In the genomic region with DNA sequence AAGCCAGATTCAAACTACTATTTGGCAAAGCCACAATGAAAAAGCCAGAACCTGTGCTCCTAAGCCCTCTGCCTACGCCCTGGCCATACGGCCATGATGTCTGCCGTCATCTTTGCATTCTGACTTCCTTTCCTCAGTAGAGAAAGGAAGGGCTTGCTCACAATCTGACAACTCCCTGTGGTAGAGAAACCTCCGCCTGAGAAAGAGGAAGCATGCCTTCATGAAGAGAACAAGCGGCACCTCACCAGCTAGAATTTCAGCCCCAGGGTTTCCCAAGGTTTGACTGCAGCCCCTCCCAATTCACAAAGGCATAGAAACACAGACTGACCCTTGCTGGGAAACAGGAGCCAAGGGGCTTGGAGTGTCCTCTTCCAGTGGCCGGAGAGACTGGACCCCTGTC, we compare ENCODE assay signal across 1 cellular context.
TF ChIP-seq lines count a peak whose summit lies in the region.

No MANE protein-coding gene starts in this region.

TF ChIP-seq in HepG2, 621 proteins besides CTCF, POLR2A, EP300 and RAD21:
- TF ChIP-seq HDAC1 (CRISPR knock-in tag; IDR thresholded peaks at IDR 0.05), result no peak
- no peak for TF ChIP-seq KDM4B (CRISPR knock-in tag; IDR thresholded peaks at IDR 0.05)
- TF ChIP-seq ZNF674 (CRISPR knock-in tag; IDR thresholded peaks at IDR 0.05; ENCODE audit: low read depth), result no peak
- no peak for TF ChIP-seq SSRP1 (CRISPR knock-in tag; IDR thresholded peaks at IDR 0.05)
- no peak for TF ChIP-seq TOE1 (CRISPR knock-in tag; IDR thresholded peaks at IDR 0.05)
- TF ChIP-seq NFKB2 (CRISPR knock-in tag; IDR thresholded peaks at IDR 0.05; ENCODE audit: borderline replicate concordance), result no peak
- TF ChIP-seq MTA3 (CRISPR knock-in tag; IDR thresholded peaks at IDR 0.05), result no peak
- TF ChIP-seq, protein P1, sequence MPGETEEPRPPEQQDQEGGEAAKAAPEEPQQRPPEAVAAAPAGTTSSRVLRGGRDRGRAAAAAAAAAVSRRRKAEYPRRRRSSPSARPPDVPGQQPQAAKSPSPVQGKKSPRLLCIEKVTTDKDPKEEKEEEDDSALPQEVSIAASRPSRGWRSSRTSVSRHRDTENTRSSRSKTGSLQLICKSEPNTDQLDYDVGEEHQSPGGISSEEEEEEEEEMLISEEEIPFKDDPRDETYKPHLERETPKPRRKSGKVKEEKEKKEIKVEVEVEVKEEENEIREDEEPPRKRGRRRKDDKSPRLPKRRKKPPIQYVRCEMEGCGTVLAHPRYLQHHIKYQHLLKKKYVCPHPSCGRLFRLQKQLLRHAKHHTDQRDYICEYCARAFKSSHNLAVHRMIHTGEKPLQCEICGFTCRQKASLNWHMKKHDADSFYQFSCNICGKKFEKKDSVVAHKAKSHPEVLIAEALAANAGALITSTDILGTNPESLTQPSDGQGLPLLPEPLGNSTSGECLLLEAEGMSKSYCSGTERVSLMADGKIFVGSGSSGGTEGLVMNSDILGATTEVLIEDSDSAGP (CRISPR knock-in tag; IDR thresholded peaks at IDR 0.05; ENCODE audit: borderline replicate concordance), result no peak
- TF ChIP-seq NR3C1 (CRISPR knock-in tag; IDR thresholded peaks at IDR 0.05), result no peak
- TF ChIP-seq SP140L (CRISPR knock-in tag; IDR thresholded peaks at IDR 0.05; ENCODE audit: borderline replicate concordance), result no peak
- TF ChIP-seq ZNF121 (CRISPR knock-in tag; IDR thresholded peaks at IDR 0.05), result no peak
- TF ChIP-seq FOXM1 (CRISPR knock-in tag; IDR thresholded peaks at IDR 0.05), result no peak
- TF ChIP-seq, protein P2, sequence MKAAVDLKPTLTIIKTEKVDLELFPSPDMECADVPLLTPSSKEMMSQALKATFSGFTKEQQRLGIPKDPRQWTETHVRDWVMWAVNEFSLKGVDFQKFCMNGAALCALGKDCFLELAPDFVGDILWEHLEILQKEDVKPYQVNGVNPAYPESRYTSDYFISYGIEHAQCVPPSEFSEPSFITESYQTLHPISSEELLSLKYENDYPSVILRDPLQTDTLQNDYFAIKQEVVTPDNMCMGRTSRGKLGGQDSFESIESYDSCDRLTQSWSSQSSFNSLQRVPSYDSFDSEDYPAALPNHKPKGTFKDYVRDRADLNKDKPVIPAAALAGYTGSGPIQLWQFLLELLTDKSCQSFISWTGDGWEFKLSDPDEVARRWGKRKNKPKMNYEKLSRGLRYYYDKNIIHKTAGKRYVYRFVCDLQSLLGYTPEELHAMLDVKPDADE (CRISPR knock-in tag; IDR thresholded peaks at IDR 0.05), result no peak
- TF ChIP-seq, protein P3, sequence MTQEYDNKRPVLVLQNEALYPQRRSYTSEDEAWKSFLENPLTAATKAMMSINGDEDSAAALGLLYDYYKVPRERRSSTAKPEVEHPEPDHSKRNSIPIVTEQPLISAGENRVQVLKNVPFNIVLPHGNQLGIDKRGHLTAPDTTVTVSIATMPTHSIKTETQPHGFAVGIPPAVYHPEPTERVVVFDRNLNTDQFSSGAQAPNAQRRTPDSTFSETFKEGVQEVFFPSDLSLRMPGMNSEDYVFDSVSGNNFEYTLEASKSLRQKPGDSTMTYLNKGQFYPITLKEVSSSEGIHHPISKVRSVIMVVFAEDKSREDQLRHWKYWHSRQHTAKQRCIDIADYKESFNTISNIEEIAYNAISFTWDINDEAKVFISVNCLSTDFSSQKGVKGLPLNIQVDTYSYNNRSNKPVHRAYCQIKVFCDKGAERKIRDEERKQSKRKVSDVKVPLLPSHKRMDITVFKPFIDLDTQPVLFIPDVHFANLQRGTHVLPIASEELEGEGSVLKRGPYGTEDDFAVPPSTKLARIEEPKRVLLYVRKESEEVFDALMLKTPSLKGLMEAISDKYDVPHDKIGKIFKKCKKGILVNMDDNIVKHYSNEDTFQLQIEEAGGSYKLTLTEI (CRISPR knock-in tag; conservative IDR thresholded peaks at IDR 0.05), result no peak
- TF ChIP-seq ZFP82 (CRISPR knock-in tag; IDR thresholded peaks at IDR 0.05; ENCODE audit: borderline replicate concordance), result no peak
- TF ChIP-seq ZKSCAN1 (IDR thresholded peaks at IDR 0.05; ENCODE audit: low read length), result no peak
- no peak for TF ChIP-seq FOXK1 (CRISPR knock-in tag; IDR thresholded peaks at IDR 0.05; ENCODE audit: borderline replicate concordance, low read depth)
- TF ChIP-seq, protein P4, sequence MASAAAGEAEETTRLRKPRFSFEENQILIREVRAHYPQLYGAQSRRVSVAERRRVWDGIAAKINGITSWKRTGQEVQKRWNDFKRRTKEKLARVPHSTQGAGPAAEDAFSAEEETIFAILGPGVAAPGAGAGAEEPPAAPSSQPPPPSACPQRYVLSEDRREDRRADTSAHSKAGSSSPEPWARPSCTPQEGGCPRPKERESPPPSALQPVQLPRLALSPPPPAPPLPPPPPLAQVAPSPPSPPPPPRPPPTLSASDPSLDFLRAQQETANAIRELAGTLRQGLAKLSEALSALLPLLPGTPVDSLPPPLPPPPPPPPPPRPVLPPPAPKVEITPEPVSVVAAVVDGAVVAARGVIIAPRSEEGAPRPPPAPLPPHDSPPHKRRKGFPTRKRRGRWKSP (CRISPR knock-in tag; IDR thresholded peaks at IDR 0.05), result no peak
